26 cellular contexts compared by ENCODE assay signal in genomic region chrY:8121826-8122225, GRCh38.
DNase-seq lines count a peak whose midpoint lies in the region; ATAC-seq and TF ChIP-seq lines count a peak whose summit lies in the region.
"Had no signal": no experiment of that assay in that cellular context is flagged by ENCODE, and none has a peak within 500 bp of the region (broad histone marks: within the 10 kb centered on the region; RNA-seq: fewer than 3 reads in every experiment).

No MANE protein-coding gene starts in this region.

- RAD21 ChIA-PET in HCT116 (lab: Charles Lee; ENCODE audit: low non-redundant PET in 1 of 2, low total read pairs in 2 of 2, uncharacterized antibody in 2 of 2, unreplicated experiment in 2 of 2): no interaction called here

- peak; percentile 63 for ATAC-seq in HCT116
- peak; percentile 80 for ATAC-seq in foreskin keratinocyte
- no peak for ATAC-seq in GM21717 (IDR thresholded peaks at IDR 0.05; ENCODE audit: unreplicated experiment)
- ATAC-seq: GM12878, HepG2, K562, SK-N-SH treated with all-trans-retinoic acid at 6 μM for 48 hours, T-cell had no signal

- TF ChIP-seq POLR2A in HCT116 (IDR thresholded peaks at IDR 0.05; ENCODE audit: borderline replicate concordance, extremely low read depth, insufficient read depth, insufficient read length): no peak

- no TSS peak for BruUV-seq in HCT116 (replicated peaks; lab: Mats Ljungman, UMichigan)

- intact Hi-C loops in HCT116 (cut with micrococcal nuclease): no loop called here
- intact Hi-C loops in head of caudate nucleus (cut with DNase I): no loop called here

- H3K4me3 ChIP-seq in HCT116 (replicated peaks in 1 of 2; ENCODE audit: low read depth in 1 of 2, low read length in 2 of 2): no peak overlapping the region
- H3K4me3 ChIP-seq: BLaER1, GM12878, HAP-1, K562 had no signal

- CTCF ChIA-PET in HCT116 (lab: Charles Lee): no interaction called here
- CTCF ChIA-PET in RWPE1 (lab: Yijun Ruan, JAX): no interaction called here

- H3K4me2 ChIP-seq in HCT116 (ENCODE audit: low read length): peak overlapping the region; percentile 27; the same call in 1 of the 2 replicates
- H3K4me2 ChIP-seq: BLaER1 had no signal

- H3K27ac ChIP-seq in HCT116 (ENCODE audit: low read depth, low read length): no peak overlapping the region
- H3K27ac ChIP-seq in RWPE1: no peak overlapping the region
- peak overlapping the region; percentile 76 for H3K27ac ChIP-seq in foreskin keratinocyte
- H3K27ac ChIP-seq: BLaER1 had no signal

- DNase-seq in HCT116 (ENCODE audit: low read depth, low spot score) (peak; percentile 29), RWPE1 (ENCODE audit: low spot score) (peak; percentile 2), foreskin keratinocyte (peak; percentile 24 to 61), NCI-H1694 treated with DMSO at 0.1 percent for 48 hours (lab: John Stamatoyannopoulos, UW) (no peak), head of caudate nucleus (no peak)
- DNase-seq in stimulated activated CD4-positive, alpha-beta T cell treated with anti-CD3 and anti-CD28 coated beads, Interleukin-1b, Interleukin-23, amount 100 ng/mL, for 48 hours: no peak
- DNase-seq: ACHN; Caco-2; CD4-positive, alpha-beta T cell; DND-41; MM.1S; NCI-H1092; NCI-H1436 treated with DMSO at 0.1 percent for 48 hours; NCI-H2029; NCI-H524 treated with DMSO at 0.1 percent for 48 hours; NCI-H82; OCI-M1; SIG-M5; T-cell had no signal

- no peak overlapping the region for H3K9ac ChIP-seq in HCT116 (ENCODE audit: low read length)
- H3K9ac ChIP-seq: BLaER1 had no signal

- H3K9me2 ChIP-seq in HCT116 (ENCODE audit: insufficient read depth): no peaks in the 10 kb centered on the region

- POLR2A ChIA-PET in HCT116 (lab: Charles Lee): no interaction called here
- POLR2A ChIA-PET in RWPE1 (lab: Yijun Ruan, JAX; ENCODE audit: low non-redundant PET): no interaction called here

- H3K9me3 ChIP-seq in HCT116 (ENCODE audit: control insufficient read depth in 1 of 2, insufficient read depth in 1 of 2, low read depth in 1 of 2, low read length in 2 of 2): no peaks in the 10 kb centered on the region
- H3K9me3 ChIP-seq: BLaER1, Caco-2, HAP-1 had no signal

- no peak for TF ChIP-seq RAD21 in HCT116 (IDR thresholded peaks at IDR 0.05; ENCODE audit: low read depth)

- no peaks in the 10 kb centered on the region for H3K79me2 ChIP-seq in HCT116 (ENCODE audit: insufficient read depth, low read length)

- H3K4me1 ChIP-seq in HCT116 (ENCODE audit: control insufficient read depth in 1 of 2, insufficient read depth in 2 of 2, low read length in 2 of 2): peaks cover 0 to 6% of the 10 kb centered on the region in 2 experiments; a peak in 1 of 4 replicates
- H3K4me1 ChIP-seq in foreskin keratinocyte: peaks cover 11% of the 10 kb centered on the region
- H3K4me1 ChIP-seq: BLaER1, Caco-2, HAP-1 had no signal

- no peaks in the 10 kb centered on the region for H3K27me3 ChIP-seq in HCT116 (ENCODE audit: insufficient read depth, low read length)
- H3K27me3 ChIP-seq in foreskin keratinocyte: no peaks in the 10 kb centered on the region
- H3K27me3 ChIP-seq: BLaER1 had no signal

- H2AFZ ChIP-seq in HCT116 (ENCODE audit: low read depth, low read length, poor library complexity, severe bottlenecking): no peak overlapping the region

- TF ChIP-seq CTCF in HCT116 (IDR thresholded peaks at IDR 0.05 in 2 of 3, conservative IDR thresholded peaks at IDR 0.05 in 1 of 3; ENCODE audit: borderline replicate concordance in 1 of 3, insufficient read depth in 1 of 3, low read depth in 2 of 3, low read length in 2 of 3): no peak
- no peak for TF ChIP-seq CTCF in RWPE1 (conservative IDR thresholded peaks at IDR 0.05; ENCODE audit: low read depth)
- no peak for TF ChIP-seq CTCF in foreskin keratinocyte (conservative IDR thresholded peaks at IDR 0.05)

- H4K20me1 ChIP-seq in HCT116 (ENCODE audit: insufficient read depth): no peaks in the 10 kb centered on the region
- H4K20me1 ChIP-seq: BLaER1 had no signal

- H3K36me3 ChIP-seq in HCT116 (ENCODE audit: control insufficient read depth in 1 of 2, insufficient read depth in 2 of 2, low read length in 2 of 2): no peaks in the 10 kb centered on the region
- H3K36me3 ChIP-seq: BLaER1, HAP-1 had no signal

TF ChIP-seq in HCT116, 20 proteins besides CTCF, POLR2A, EP300 and RAD21:
- TF ChIP-seq ZFX (IDR thresholded peaks at IDR 0.05) (no peak), FOSL1 (IDR thresholded peaks at IDR 0.05; ENCODE audit: low read depth) (no peak), CBX3 (IDR thresholded peaks at IDR 0.05; ENCODE audit: low read depth) (no peak), EZH2phosphoT487 (IDR thresholded peaks at IDR 0.05; ENCODE audit: borderline replicate concordance) (no peak), SRF (IDR thresholded peaks at IDR 0.05; ENCODE audit: low read depth) (no peak), TCF7L2 (IDR thresholded peaks at IDR 0.05; ENCODE audit: borderline replicate concordance, extremely low read depth, insufficient read depth, insufficient read length) (no peak), POLR2AphosphoS5 (IDR thresholded peaks at IDR 0.05; ENCODE audit: low read depth, low read length) (no peak), ATF3 (IDR thresholded peaks at IDR 0.05) (no peak), SIN3A (IDR thresholded peaks at IDR 0.05; ENCODE audit: low read depth) (no peak), JUND (IDR thresholded peaks at IDR 0.05) (no peak), EGR1 (IDR thresholded peaks at IDR 0.05; ENCODE audit: low read depth) (no peak), CEBPB (IDR thresholded peaks at IDR 0.05; ENCODE audit: low read depth) (no peak), ELF1 (IDR thresholded peaks at IDR 0.05; ENCODE audit: borderline replicate concordance, low read depth) (no peak), EZH2 (IDR thresholded peaks at IDR 0.05) (no peak)
- TF ChIP-seq, protein P1, sequence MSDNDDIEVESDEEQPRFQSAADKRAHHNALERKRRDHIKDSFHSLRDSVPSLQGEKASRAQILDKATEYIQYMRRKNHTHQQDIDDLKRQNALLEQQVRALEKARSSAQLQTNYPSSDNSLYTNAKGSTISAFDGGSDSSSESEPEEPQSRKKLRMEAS (IDR thresholded peaks at IDR 0.05): no peak
- TF ChIP-seq, protein P2, sequence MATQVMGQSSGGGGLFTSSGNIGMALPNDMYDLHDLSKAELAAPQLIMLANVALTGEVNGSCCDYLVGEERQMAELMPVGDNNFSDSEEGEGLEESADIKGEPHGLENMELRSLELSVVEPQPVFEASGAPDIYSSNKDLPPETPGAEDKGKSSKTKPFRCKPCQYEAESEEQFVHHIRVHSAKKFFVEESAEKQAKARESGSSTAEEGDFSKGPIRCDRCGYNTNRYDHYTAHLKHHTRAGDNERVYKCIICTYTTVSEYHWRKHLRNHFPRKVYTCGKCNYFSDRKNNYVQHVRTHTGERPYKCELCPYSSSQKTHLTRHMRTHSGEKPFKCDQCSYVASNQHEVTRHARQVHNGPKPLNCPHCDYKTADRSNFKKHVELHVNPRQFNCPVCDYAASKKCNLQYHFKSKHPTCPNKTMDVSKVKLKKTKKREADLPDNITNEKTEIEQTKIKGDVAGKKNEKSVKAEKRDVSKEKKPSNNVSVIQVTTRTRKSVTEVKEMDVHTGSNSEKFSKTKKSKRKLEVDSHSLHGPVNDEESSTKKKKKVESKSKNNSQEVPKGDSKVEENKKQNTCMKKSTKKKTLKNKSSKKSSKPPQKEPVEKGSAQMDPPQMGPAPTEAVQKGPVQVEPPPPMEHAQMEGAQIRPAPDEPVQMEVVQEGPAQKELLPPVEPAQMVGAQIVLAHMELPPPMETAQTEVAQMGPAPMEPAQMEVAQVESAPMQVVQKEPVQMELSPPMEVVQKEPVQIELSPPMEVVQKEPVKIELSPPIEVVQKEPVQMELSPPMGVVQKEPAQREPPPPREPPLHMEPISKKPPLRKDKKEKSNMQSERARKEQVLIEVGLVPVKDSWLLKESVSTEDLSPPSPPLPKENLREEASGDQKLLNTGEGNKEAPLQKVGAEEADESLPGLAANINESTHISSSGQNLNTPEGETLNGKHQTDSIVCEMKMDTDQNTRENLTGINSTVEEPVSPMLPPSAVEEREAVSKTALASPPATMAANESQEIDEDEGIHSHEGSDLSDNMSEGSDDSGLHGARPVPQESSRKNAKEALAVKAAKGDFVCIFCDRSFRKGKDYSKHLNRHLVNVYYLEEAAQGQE (IDR thresholded peaks at IDR 0.05; ENCODE audit: low read depth): no peak

Comparison
In these comparisons a context has a peak if more than half of its experiments do, and no peak if none do; other contexts are left out.
1. DNase-seq: peak in HCT116 (single experiment), RWPE1 (single experiment) and foreskin keratinocyte (2 of 2); none in stimulated activated CD4-positive, alpha-beta T cell treated with anti-CD3 and anti-CD28 coated beads, Interleukin-1b, Interleukin-23, amount 100 ng/mL, for 48 hours (single experiment), NCI-H1694 treated with DMSO at 0.1 percent for 48 hours (single experiment) and head of caudate nucleus (0 of 42).